In genomic region chr17:41965694-41966375, GRCh38 we compare ENCODE assay signal across 1 cellular context.
A peak's percentile ranks its signal among the peaks of the same experiment; 100 is the strongest.
TF ChIP-seq lines count a peak whose summit lies in the region.

No MANE protein-coding gene starts in this region.

TF ChIP-seq in GM12878, 131 proteins besides CTCF, POLR2A, EP300 and RAD21 (continued from another document):
- no peak; the same call in 1 of the 2 replicates for TF ChIP-seq ZBTB40 (IDR thresholded peaks at IDR 0.05; ENCODE audit: borderline replicate concordance)
- peak; percentile 21; the same call in 1 of the 2 replicates for TF ChIP-seq NBN (IDR thresholded peaks at IDR 0.05)
- no peak for TF ChIP-seq RFX5 (IDR thresholded peaks at IDR 0.05; ENCODE audit: low read depth, low read length)
- TF ChIP-seq MXI1 (IDR thresholded peaks at IDR 0.05; ENCODE audit: low read depth, low read length): 0 out of 2 replicates have a peak, but pooled peaks have one; percentile 12
- TF ChIP-seq PAX5 (IDR thresholded peaks at IDR 0.05; ENCODE audit: borderline replicate concordance, low read depth, low read length): no peak
- no peak for TF ChIP-seq SIX5 (IDR thresholded peaks at IDR 0.05; ENCODE audit: low read depth, low read length, severe bottlenecking)
- no peak for TF ChIP-seq ZNF592 (IDR thresholded peaks at IDR 0.05)
- TF ChIP-seq TCF7 (IDR thresholded peaks at IDR 0.05; ENCODE audit: borderline replicate concordance): no peak
- TF ChIP-seq TARDBP (IDR thresholded peaks at IDR 0.05; ENCODE audit: borderline replicate concordance): no peak
- TF ChIP-seq RB1 (IDR thresholded peaks at IDR 0.05; ENCODE audit: borderline replicate concordance): 0 out of 2 replicates have a peak, but pooled peaks have one; percentile 22
- no peak for TF ChIP-seq IRF3 (IDR thresholded peaks at IDR 0.05)
- no peak for TF ChIP-seq NKRF (conservative IDR thresholded peaks at IDR 0.05)
- TF ChIP-seq ETV6 (conservative IDR thresholded peaks at IDR 0.05 in 1 of 2, IDR thresholded peaks at IDR 0.05 in 1 of 2; ENCODE audit: borderline replicate concordance in 1 of 2, low read depth in 1 of 2): no peak
- TF ChIP-seq FOXK2 (IDR thresholded peaks at IDR 0.05): no peak
- no peak for TF ChIP-seq BCL3 (IDR thresholded peaks at IDR 0.05; ENCODE audit: borderline replicate concordance, insufficient read depth, low read depth, low read length, poor library complexity, severe bottlenecking)
- no peak for TF ChIP-seq PBX3 (IDR thresholded peaks at IDR 0.05; ENCODE audit: insufficient replicate concordance, low read depth, low read length)
- TF ChIP-seq DPF2 (IDR thresholded peaks at IDR 0.05): peak; percentile 24; the same call in 1 of the 2 replicates
- TF ChIP-seq IRF5 (IDR thresholded peaks at IDR 0.05; ENCODE audit: borderline replicate concordance): no peak
- TF ChIP-seq MLLT1 (IDR thresholded peaks at IDR 0.05): 0 out of 2 replicates have a peak, but pooled peaks have one; percentile 50
